In the genomic region with DNA sequence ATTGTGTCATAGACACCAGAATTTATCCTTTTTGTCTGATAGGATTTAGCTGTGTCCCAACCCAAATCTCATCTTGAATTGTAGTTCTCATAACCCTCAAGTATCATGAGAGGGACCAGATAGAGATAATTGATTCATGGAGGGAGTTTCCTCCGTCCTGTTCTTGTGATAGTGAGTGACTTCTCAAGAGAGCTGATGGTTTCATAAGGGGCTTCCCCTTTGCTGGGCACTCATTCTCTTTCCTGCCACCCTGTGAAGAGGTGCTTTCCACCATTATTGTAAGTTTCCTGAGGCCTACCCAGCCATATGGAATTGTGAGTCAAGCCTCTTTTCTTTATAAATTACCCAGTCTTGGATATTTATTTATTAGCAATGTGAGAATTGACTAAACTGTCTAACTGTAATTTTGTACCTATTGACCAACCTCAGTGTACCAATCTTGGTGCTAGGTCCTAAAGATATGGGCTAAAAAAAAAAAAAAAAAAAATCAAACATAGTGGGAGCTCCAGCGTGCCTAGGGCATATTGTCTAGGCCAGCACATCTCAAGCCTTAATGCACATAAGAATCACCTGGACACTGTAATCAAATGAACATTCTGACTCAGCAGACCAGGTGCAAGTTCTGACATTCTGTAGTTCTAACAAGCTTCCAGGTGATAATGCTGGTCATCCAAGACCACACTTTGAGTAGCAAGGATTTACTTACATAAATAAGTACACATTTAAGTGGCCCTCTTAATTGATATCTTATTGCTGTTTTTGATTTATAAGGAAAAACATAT, we compare ENCODE assay signal across 13 cellular contexts. TPM values are rescaled to one million over a fixed set of nuclear protein-coding genes. Genes with fewer than 3 reads are reported as not detected.
A peak's percentile ranks its signal among the peaks of the same experiment; 100 is the strongest.
DNase-seq lines count a peak whose midpoint lies in the region; ATAC-seq and TF ChIP-seq lines count a peak whose summit lies in the region.
"Had no signal": no experiment of that assay in that cellular context is flagged by ENCODE, and none has a peak within 500 bp of the region (broad histone marks: within the 10 kb centered on the region; RNA-seq: fewer than 3 reads in every experiment).

No MANE protein-coding gene starts in this region.

- H3K4me3 Mint-ChIP-seq in activated naive CD8-positive, alpha-beta T cell treated with anti-CD3 and anti-CD28 coated beads, Interleukin-2, amount 50 U/mL, for 24 hours, result no peak overlapping the region

- no peak overlapping the region for H3K27ac ChIP-seq in WERI-Rb-1
- H3K27ac ChIP-seq: SJCRH30 had no signal

- peaks cover 3% of the 10 kb centered on the region for H3K9me3 Mint-ChIP-seq in activated naive CD8-positive, alpha-beta T cell treated with anti-CD3 and anti-CD28 coated beads, Interleukin-2, amount 50 U/mL, for 24 hours

- no peaks in the 10 kb centered on the region for H3K36me3 ChIP-seq in WERI-Rb-1
- H3K36me3 ChIP-seq: SJCRH30 had no signal

- H3K27me3 Mint-ChIP-seq in activated naive CD8-positive, alpha-beta T cell treated with anti-CD3 and anti-CD28 coated beads, Interleukin-2, amount 50 U/mL, for 24 hours, result no peaks in the 10 kb centered on the region

- H3K4me1 Mint-ChIP-seq in activated naive CD8-positive, alpha-beta T cell treated with anti-CD3 and anti-CD28 coated beads, Interleukin-2, amount 50 U/mL, for 24 hours, result peaks cover 58% of the 10 kb centered on the region

- TF ChIP-seq CTCF in WERI-Rb-1 (IDR thresholded peaks at IDR 0.05; ENCODE audit: low read depth, low read length), result no peak

- ATAC-seq in GM18508 (IDR thresholded peaks at IDR 0.05; ENCODE audit: insufficient read depth, unreplicated experiment) (peak; percentile 69), GM19351 (IDR thresholded peaks at IDR 0.05; ENCODE audit: unreplicated experiment) (peak; percentile 59), HG03439 (IDR thresholded peaks at IDR 0.05; ENCODE audit: unreplicated experiment) (peak; percentile 50)
- peak; percentile 99 for ATAC-seq in activated naive CD8-positive, alpha-beta T cell treated with anti-CD3 and anti-CD28 coated beads, Interleukin-2, amount 50 U/mL, for 24 hours
- ATAC-seq: left cardiac atrium had no signal

- DNase-seq in activated naive CD8-positive, alpha-beta T cell treated with anti-CD3 and anti-CD28 coated beads, Interleukin-2, amount 50 U/mL, for 24 hours, result peak; percentile 15
- DNase-seq in WERI-Rb-1 (no peak), cerebellum (ENCODE audit: low spot score) (no peak), NCI-H226 (no peak), NCI-H446 treated with DMSO at 0.1 percent for 48 hours (lab: John Stamatoyannopoulos, UW) (no peak)
- DNase-seq: cerebellar nuclear complex, left cardiac atrium, NCI-H2171, occipital lobe, SJCRH30 had no signal

- H3K27ac Mint-ChIP-seq in activated naive CD8-positive, alpha-beta T cell treated with anti-CD3 and anti-CD28 coated beads, Interleukin-2, amount 50 U/mL, for 24 hours, result peak overlapping the region; percentile 65

- H3K9me3 ChIP-seq in WERI-Rb-1 (ENCODE audit: severe bottlenecking), result no peaks in the 10 kb centered on the region
- H3K9me3 ChIP-seq: SJCRH30 had no signal

- H3K27me3 ChIP-seq in WERI-Rb-1 (ENCODE audit: insufficient read depth, low read depth, severe bottlenecking), result no peaks in the 10 kb centered on the region
- H3K27me3 ChIP-seq: SJCRH30 had no signal

- no peak overlapping the region for H3K4me3 ChIP-seq in WERI-Rb-1 (ENCODE audit: low read depth, low read length)
- H3K4me3 ChIP-seq: SJCRH30 had no signal

- peaks cover 74% of the 10 kb centered on the region for H3K36me3 Mint-ChIP-seq in activated naive CD8-positive, alpha-beta T cell treated with anti-CD3 and anti-CD28 coated beads, Interleukin-2, amount 50 U/mL, for 24 hours (ENCODE audit: low read depth)

RNA-seq across cellular contexts. Expression of a gene that starts 30.5 kb away (rescaled TPM):
- 36.2 TPM for total RNA-seq in cerebellum
